ENCODE assay signal across 14 cellular contexts in the genomic region with DNA sequence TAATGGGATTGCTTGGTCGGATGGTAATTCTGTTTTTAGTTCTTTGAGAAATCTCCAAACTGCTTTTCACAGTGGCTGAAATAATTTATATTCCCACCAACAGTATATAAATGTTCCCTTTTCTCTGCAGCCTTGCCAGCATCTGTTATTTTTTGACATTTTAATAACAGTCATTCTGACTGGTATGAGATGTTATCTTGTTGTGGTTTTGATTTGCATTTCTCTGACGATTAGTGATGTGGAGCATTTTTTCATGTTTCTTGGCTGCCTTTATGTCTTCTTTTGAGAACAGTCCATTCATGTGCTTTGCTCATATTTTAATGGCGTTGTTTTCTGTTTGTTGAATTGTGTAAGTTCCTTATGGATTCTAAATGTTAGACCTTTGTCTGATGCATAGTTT.
"Had no signal": no experiment of that assay in that cellular context is flagged by ENCODE, and none has a peak within 500 bp of the region (broad histone marks: within the 10 kb centered on the region; RNA-seq: fewer than 3 reads in every experiment).

No MANE protein-coding gene starts in this region.

- ATAC-seq: activated CD4-positive, CD25-positive, alpha-beta regulatory T cell treated with anti-CD3 and anti-CD28 coated beads, Interleukin-2, amount 50 U/mL, for 24 hours; mucosa of descending colon; naive thymus-derived CD4-positive, alpha-beta T cell; pancreas; upper lobe of right lung had no signal

- H3K27ac ChIP-seq: epithelial cell of prostate, pancreas, stomach, thoracic aorta, upper lobe of right lung had no signal

- H3K27me3 ChIP-seq: pancreas, stomach, upper lobe of right lung had no signal

- DNase-seq: activated naive CD4-positive, alpha-beta T cell treated with anti-CD3 and anti-CD28 coated beads, Interleukin-2, amount 10 ng/mL, durations not matched to agents 7 days and 5 days; activated T-cell treated with anti-CD3 and anti-CD28 coated beads for 4 hours; dermis blood vessel endothelial cell; islet precursor cell; mucosa of descending colon; naive thymus-derived CD4-positive, alpha-beta T cell; pancreas; stimulated activated CD4-positive, alpha-beta T cell treated with anti-CD3 and anti-CD28 coated beads, Interleukin-1b, Interleukin-23, amount 100 ng/mL, for 48 hours; stomach; upper lobe of right lung had no signal

- H3K36me3 ChIP-seq: pancreas, stomach, thoracic aorta, upper lobe of right lung had no signal

- H3K4me3 ChIP-seq: lung, mucosa of descending colon, pancreas, stomach, thoracic aorta, upper lobe of right lung had no signal

- H3K9me3 ChIP-seq: mucosa of descending colon, pancreas, stomach, thoracic aorta, upper lobe of right lung had no signal
